ENCODE assay signal across 9 cellular contexts in genomic region chr5:149828161-149829011, GRCh38.
DNase-seq lines count a peak whose midpoint lies in the region; ATAC-seq and TF ChIP-seq lines count a peak whose summit lies in the region.
"Had no signal": no experiment of that assay in that cellular context is flagged by ENCODE, and none has a peak within 500 bp of the region (broad histone marks: within the 10 kb centered on the region; RNA-seq: fewer than 3 reads in every experiment).

No MANE protein-coding gene starts in this region.

- no peak overlapping the region for H3K4me3 ChIP-seq in esophagus muscularis mucosa
- H3K4me3 ChIP-seq in naive thymus-derived CD4-positive, alpha-beta T cell (ENCODE audit: low read length), result no peak overlapping the region

- peaks cover 0 to 67% (median 30%) of the 10 kb centered on the region in 4 donors for H3K36me3 ChIP-seq in esophagus muscularis mucosa
- H3K36me3 ChIP-seq in naive thymus-derived CD4-positive, alpha-beta T cell (ENCODE audit: control insufficient read depth in 2 of 3, insufficient read depth in 3 of 3, low read length in 3 of 3), result peaks cover 0 to 20% (median 0%) of the 10 kb centered on the region in 3 experiments

- CTCF ChIA-PET in naive thymus-derived CD4-positive, alpha-beta T cell (lab: Charles Lee), result interaction anchor here (0.6 to 8.8 kb wide), 14 partner anchors 10 to 193 kb away, joined by 3 to 93 read pairs (median 4); no protein-coding TSS in a partner anchor

- WGBS in esophagus muscularis mucosa, result 28% methylated on average over 10 of the region's 11 CpGs

- peak; percentile 88 to 93 (median 92) for TF ChIP-seq CTCF in esophagus muscularis mucosa (IDR thresholded peaks at IDR 0.05)

- no peaks in the 10 kb centered on the region for H3K27me3 Mint-ChIP-seq in naive thymus-derived CD4-positive, alpha-beta T cell
- H3K27me3 Mint-ChIP-seq: activated naive CD8-positive, alpha-beta T cell had no signal

- no peak for TF ChIP-seq EP300 in esophagus muscularis mucosa (IDR thresholded peaks at IDR 0.05)

- peaks cover 55 to 57% (median 56%) of the 10 kb centered on the region in 4 donors for H3K4me1 ChIP-seq in esophagus muscularis mucosa
- H3K4me1 ChIP-seq in naive thymus-derived CD4-positive, alpha-beta T cell (ENCODE audit: control insufficient read depth in 2 of 2, insufficient read depth in 2 of 2, low read length in 2 of 2), result no peaks in the 10 kb centered on the region

- no peak for TF ChIP-seq POLR2A in esophagus muscularis mucosa (IDR thresholded peaks at IDR 0.05; ENCODE audit: low read depth)

- no peaks in the 10 kb centered on the region for H3K9me3 ChIP-seq in esophagus muscularis mucosa
- no peaks in the 10 kb centered on the region for H3K9me3 ChIP-seq in naive thymus-derived CD4-positive, alpha-beta T cell (ENCODE audit: control insufficient read depth in 2 of 3, low read length in 3 of 3)

- H3K36me3 Mint-ChIP-seq in naive thymus-derived CD4-positive, alpha-beta T cell, result peaks cover 0 to 9% (median 0%) of the 10 kb centered on the region in 5 donors

- no peaks in the 10 kb centered on the region for H3K27me3 ChIP-seq in esophagus muscularis mucosa
- no peaks in the 10 kb centered on the region for H3K27me3 ChIP-seq in naive thymus-derived CD4-positive, alpha-beta T cell (ENCODE audit: control insufficient read depth in 2 of 2, insufficient read depth in 2 of 2, low read length in 2 of 2)

- peak; percentile 52 for ATAC-seq in GM19468 (IDR thresholded peaks at IDR 0.05; ENCODE audit: extremely low read depth, unreplicated experiment)
- peak; percentile 81 for ATAC-seq in naive thymus-derived CD4-positive, alpha-beta T cell

- H3K9me3 Mint-ChIP-seq in naive thymus-derived CD4-positive, alpha-beta T cell, result no peaks in the 10 kb centered on the region

- H3K4me3 Mint-ChIP-seq in naive thymus-derived CD4-positive, alpha-beta T cell, result no peak overlapping the region
- H3K4me3 Mint-ChIP-seq: activated naive CD8-positive, alpha-beta T cell had no signal

- H3K27ac Mint-ChIP-seq in naive thymus-derived CD4-positive, alpha-beta T cell, result no peak overlapping the region
- H3K27ac Mint-ChIP-seq: activated naive CD8-positive, alpha-beta T cell had no signal

- H3K27ac ChIP-seq in esophagus muscularis mucosa (replicated peaks in 1 of 4), result peak overlapping the region; percentile 87 to 96 (median 90)
- H3K27ac ChIP-seq in naive thymus-derived CD4-positive, alpha-beta T cell (ENCODE audit: low read depth, low read length), result no peak overlapping the region

- POLR2A ChIA-PET in naive thymus-derived CD4-positive, alpha-beta T cell (lab: Charles Lee), result interaction anchor here (0.8 kb wide), 1 partner anchor 164 kb away, joined by 3 read pairs; no protein-coding TSS in a partner anchor

- H3K4me1 Mint-ChIP-seq in naive thymus-derived CD4-positive, alpha-beta T cell, result peaks cover 0 to 10% (median 4%) of the 10 kb centered on the region in 7 donors

- intact Hi-C loops in esophagus muscularis mucosa (cut with DNase I), result loop anchor here (2.0 to 5.0 kb wide), 2 partner anchors 98 to 161 kb away; partner anchors contain the start of gene PPARGC1B
- intact Hi-C loops in naive thymus-derived CD4-positive, alpha-beta T cell (cut with micrococcal nuclease), result loop anchor here (1.0 to 5.0 kb wide), 5 partner anchors 96 to 192 kb away; partner anchors contain the start of gene PPARGC1B (in 1 of the 2)

- peak; percentile 54 for DNase-seq in CMK (ENCODE audit: low read depth)
- DNase-seq in HuH-7 (ENCODE audit: low spot score), result peak; percentile 90
- peak; percentile 93 for DNase-seq in OCI-M1 (lab: John Stamatoyannopoulos, UW)
- peak; percentile 93 for DNase-seq in activated CD8-positive, alpha-beta memory T cell treated with anti-CD3 and anti-CD28 coated beads, Interleukin-2, amount 50 U/mL, for 48 hours
- DNase-seq in esophagus muscularis mucosa (ENCODE audit: extremely low spot score), result peak; percentile 97
- peak; percentile 47 to 79 (median 72) for DNase-seq in naive thymus-derived CD4-positive, alpha-beta T cell
- DNase-seq in stimulated activated CD8-positive, alpha-beta memory T cell treated with anti-CD3 and anti-CD28 coated beads, Interleukin-7, amount 100 ng/mL, for 4 hours (ENCODE audit: low read depth in 2 of 2), result peak; percentile 61 to 75
